Comparison of ENCODE assay signal across 1 cellular context in genomic region chr1:6124746-6125365, GRCh38.
TF ChIP-seq lines count a peak whose summit lies in the region.

No MANE protein-coding gene starts in this region.

TF ChIP-seq in H1, 55 proteins besides CTCF, POLR2A, EP300 and RAD21:
- TF ChIP-seq POLR2AphosphoS5 (IDR thresholded peaks at IDR 0.05; ENCODE audit: low read depth, low read length) (no peak), ATF3 (IDR thresholded peaks at IDR 0.05; ENCODE audit: insufficient read depth, low read depth, low read length) (no peak), E2F6 (IDR thresholded peaks at IDR 0.05) (no peak), JUN (IDR thresholded peaks at IDR 0.05; ENCODE audit: low read depth, low read length) (no peak), SIN3A (conservative IDR thresholded peaks at IDR 0.05 in 1 of 2, IDR thresholded peaks at IDR 0.05 in 1 of 2; ENCODE audit: low read depth in 1 of 2, low read length in 2 of 2) (no peak), SUZ12 (IDR thresholded peaks at IDR 0.05; ENCODE audit: low read length) (no peak), SRF (IDR thresholded peaks at IDR 0.05; ENCODE audit: low read depth, low read length) (no peak), RXRA (IDR thresholded peaks at IDR 0.05; ENCODE audit: insufficient read depth, low read depth, low read length) (no peak), PHF8 (conservative IDR thresholded peaks at IDR 0.05; ENCODE audit: low read depth, low read length) (no peak), SP2 (IDR thresholded peaks at IDR 0.05; ENCODE audit: low read length) (no peak), CEBPB (IDR thresholded peaks at IDR 0.05; ENCODE audit: low read depth, low read length) (no peak), TAF7 (optimal IDR thresholded peaks at IDR 0.05; ENCODE audit: borderline replicate concordance, low read depth, low read length) (no peak), JUND (IDR thresholded peaks at IDR 0.05; ENCODE audit: low read length) (no peak)
